ENCODE assay signal across 10 cellular contexts in genomic region chr11:117198613-117199012, GRCh38. TPM values are rescaled to one million over a fixed set of nuclear protein-coding genes. Genes with fewer than 3 reads are reported as not detected.
DNase-seq lines count a peak whose midpoint lies in the region; ATAC-seq and TF ChIP-seq lines count a peak whose summit lies in the region.
"Had no signal": no experiment of that assay in that cellular context is flagged by ENCODE, and none has a peak within 500 bp of the region (broad histone marks: within the 10 kb centered on the region; RNA-seq: fewer than 3 reads in every experiment).

No MANE protein-coding gene starts in this region.

- no peaks in the 10 kb centered on the region for H3K36me3 ChIP-seq in urinary bladder (ENCODE audit: insufficient read depth)

- no peaks in the 10 kb centered on the region for H3K4me1 ChIP-seq in urinary bladder (ENCODE audit: insufficient read depth)

- POLR2A ChIA-PET in activated naive CD8-positive, alpha-beta T cell treated with anti-CD3 and anti-CD28 coated beads, Interleukin-2, amount 10 ng/mL, durations not matched to agents 7 days and 5 days (lab: Charles Lee): interaction anchor here (0.8 kb wide), 1 partner anchor 19 kb away, joined by 4 read pairs; no protein-coding TSS in a partner anchor

- no peaks in the 10 kb centered on the region for H3K9me3 Mint-ChIP-seq in activated naive CD8-positive, alpha-beta T cell treated with anti-CD3 and anti-CD28 coated beads, Interleukin-2, amount 10 ng/mL, durations not matched to agents 7 days and 5 days
- H3K9me3 Mint-ChIP-seq in activated naive CD8-positive, alpha-beta T cell treated with anti-CD3 and anti-CD28 coated beads, Interleukin-2, amount 50 U/mL, for 24 hours: no peaks in the 10 kb centered on the region
- H3K9me3 Mint-ChIP-seq in neural crest cell: no peaks in the 10 kb centered on the region

- WGBS in urinary bladder: 43% methylated on average over 4 of the region's 4 CpGs

- H3K4me1 Mint-ChIP-seq in activated naive CD8-positive, alpha-beta T cell treated with anti-CD3 and anti-CD28 coated beads, Interleukin-2, amount 10 ng/mL, durations not matched to agents 7 days and 5 days: peaks cover 1% of the 10 kb centered on the region
- H3K4me1 Mint-ChIP-seq in activated naive CD8-positive, alpha-beta T cell treated with anti-CD3 and anti-CD28 coated beads, Interleukin-2, amount 50 U/mL, for 24 hours: no peaks in the 10 kb centered on the region
- peaks cover 17% of the 10 kb centered on the region for H3K4me1 Mint-ChIP-seq in neural crest cell

- no peak for DNase-seq in activated naive CD8-positive, alpha-beta T cell treated with anti-CD3 and anti-CD28 coated beads, Interleukin-2, amount 10 ng/mL, durations not matched to agents 7 days and 5 days
- no peak for DNase-seq in activated naive CD8-positive, alpha-beta T cell treated with anti-CD3 and anti-CD28 coated beads, Interleukin-2, amount 50 U/mL, for 24 hours
- DNase-seq in fibroblast of pulmonary artery (ENCODE audit: low read depth) (no peak), neural crest cell (ENCODE audit: low read depth, low spot score) (no peak), GM10266 (ENCODE audit: extremely low spot score) (no peak), omental fat pad (ENCODE audit: low spot score) (no peak)
- DNase-seq: activated CD4-positive, alpha-beta T cell treated with anti-CD3 and anti-CD28 coated beads, Interleukin-2, amount 50 U/mL, for 48 hours; NCI-H2227 treated with DMSO at 0.1 percent for 48 hours had no signal

- H3K27ac ChIP-seq in urinary bladder (ENCODE audit: low read depth): peak overlapping the region; percentile 68

- H3K27me3 Mint-ChIP-seq in activated naive CD8-positive, alpha-beta T cell treated with anti-CD3 and anti-CD28 coated beads, Interleukin-2, amount 10 ng/mL, durations not matched to agents 7 days and 5 days: no peaks in the 10 kb centered on the region
- no peaks in the 10 kb centered on the region for H3K27me3 Mint-ChIP-seq in activated naive CD8-positive, alpha-beta T cell treated with anti-CD3 and anti-CD28 coated beads, Interleukin-2, amount 50 U/mL, for 24 hours
- peaks cover 13% of the 10 kb centered on the region for H3K27me3 Mint-ChIP-seq in neural crest cell (ENCODE audit: low read depth)

- peak overlapping the region; percentile 9 for H3K27ac Mint-ChIP-seq in activated naive CD8-positive, alpha-beta T cell treated with anti-CD3 and anti-CD28 coated beads, Interleukin-2, amount 10 ng/mL, durations not matched to agents 7 days and 5 days
- no peak overlapping the region for H3K27ac Mint-ChIP-seq in activated naive CD8-positive, alpha-beta T cell treated with anti-CD3 and anti-CD28 coated beads, Interleukin-2, amount 50 U/mL, for 24 hours
- peak overlapping the region; percentile 19 for H3K27ac Mint-ChIP-seq in neural crest cell (ENCODE audit: unreplicated experiment)

- H3K4me3 ChIP-seq in fibroblast of pulmonary artery (replicated peaks; ENCODE audit: low read depth, low read length) (peak overlapping the region; percentile 67), urinary bladder (ENCODE audit: low read depth, low read length) (peak overlapping the region; percentile 10)

- no peak for ATAC-seq in activated naive CD8-positive, alpha-beta T cell treated with anti-CD3 and anti-CD28 coated beads, Interleukin-2, amount 10 ng/mL, durations not matched to agents 7 days and 5 days (ENCODE audit: low read depth)
- ATAC-seq in activated naive CD8-positive, alpha-beta T cell treated with anti-CD3 and anti-CD28 coated beads, Interleukin-2, amount 50 U/mL, for 24 hours: no peak
- ATAC-seq in omental fat pad (ENCODE audit: low FRiP score) (no peak), GM19455 (IDR thresholded peaks at IDR 0.05; ENCODE audit: unreplicated experiment) (no peak)

- TF ChIP-seq CTCF in fibroblast of pulmonary artery (IDR thresholded peaks at IDR 0.05; ENCODE audit: low read length, missing control alignments) (no peak), neural crest cell (conservative IDR thresholded peaks at IDR 0.05) (no peak), GM10266 (IDR thresholded peaks at IDR 0.05; ENCODE audit: control insufficient read depth, insufficient read depth, low read depth, missing control alignments) (no peak), omental fat pad (IDR thresholded peaks at IDR 0.05) (no peak)

- H3K36me3 Mint-ChIP-seq in activated naive CD8-positive, alpha-beta T cell treated with anti-CD3 and anti-CD28 coated beads, Interleukin-2, amount 10 ng/mL, durations not matched to agents 7 days and 5 days: peaks cover 4% of the 10 kb centered on the region
- peaks cover 2% of the 10 kb centered on the region for H3K36me3 Mint-ChIP-seq in activated naive CD8-positive, alpha-beta T cell treated with anti-CD3 and anti-CD28 coated beads, Interleukin-2, amount 50 U/mL, for 24 hours (ENCODE audit: low read depth)
- H3K36me3 Mint-ChIP-seq in neural crest cell (ENCODE audit: low read depth): peaks cover under 1% of the 10 kb centered on the region

- no peak overlapping the region for H3K4me3 Mint-ChIP-seq in activated naive CD8-positive, alpha-beta T cell treated with anti-CD3 and anti-CD28 coated beads, Interleukin-2, amount 10 ng/mL, durations not matched to agents 7 days and 5 days
- no peak overlapping the region for H3K4me3 Mint-ChIP-seq in activated naive CD8-positive, alpha-beta T cell treated with anti-CD3 and anti-CD28 coated beads, Interleukin-2, amount 50 U/mL, for 24 hours
- H3K4me3 Mint-ChIP-seq in neural crest cell: peak overlapping the region; percentile 44

RNA-seq across cellular contexts. Expression of gene TAGLN, which starts 0.6 kb away (rescaled TPM):
- 1 to 10 TPM; 6.2 to 6.4 TPM for total RNA-seq in activated naive CD8-positive, alpha-beta T cell treated with anti-CD3 and anti-CD28 coated beads, Interleukin-2, amount 10 ng/mL, durations not matched to agents 7 days and 5 days
- total RNA-seq in neural crest cell (6.4 and 7.7 TPM in 2 replicates), urinary bladder (2,727 TPM), omental fat pad (1,000 to 10,000 TPM in 1 of 4 donors, 100 to 1,000 TPM in 3; 731 to 1,161 (median 827) TPM)
- 17,163 TPM for polyA plus RNA-seq in urinary bladder

RNA-seq across cellular contexts. Expression of gene SIDT2, which starts 20.1 kb away (rescaled TPM):
- total RNA-seq in activated naive CD8-positive, alpha-beta T cell treated with anti-CD3 and anti-CD28 coated beads, Interleukin-2, amount 10 ng/mL, durations not matched to agents 7 days and 5 days: 10 to 100 TPM; 34.9 to 35.0 TPM
- total RNA-seq in neural crest cell: 33.5 and 37.6 TPM in 2 replicates
- total RNA-seq in urinary bladder: 19.6 TPM
- 31.6 TPM for polyA plus RNA-seq in urinary bladder
- 100 to 1,000 TPM in 1 of 4 donors, 10 to 100 TPM in 3; 63.4 to 101 (median 81.1) TPM for total RNA-seq in omental fat pad

RNA-seq across cellular contexts. Expression of gene PCSK7, which starts 33.3 kb away (rescaled TPM):
- total RNA-seq in activated naive CD8-positive, alpha-beta T cell treated with anti-CD3 and anti-CD28 coated beads, Interleukin-2, amount 10 ng/mL, durations not matched to agents 7 days and 5 days: 100 to 1,000 TPM; 191 to 195 TPM
- total RNA-seq in neural crest cell: 49.7 and 53.1 TPM in 2 replicates
- 23.7 TPM for total RNA-seq in urinary bladder
- polyA plus RNA-seq in urinary bladder: 45.6 TPM
- 10 to 100 TPM; 39.8 to 78.1 (median 50.0) TPM for total RNA-seq in omental fat pad

RNA-seq across cellular contexts. Expression of gene RNF214, which starts 33.9 kb away (rescaled TPM):
- 10 to 100 TPM; 22.6 to 26.0 TPM for total RNA-seq in activated naive CD8-positive, alpha-beta T cell treated with anti-CD3 and anti-CD28 coated beads, Interleukin-2, amount 10 ng/mL, durations not matched to agents 7 days and 5 days
- total RNA-seq in neural crest cell (47.2 and 47.5 TPM in 2 replicates), urinary bladder (15.2 TPM), omental fat pad (10 to 100 TPM in 2 of 4 donors, 1 to 10 TPM in 2; 7.7 to 12.1 (median 9.8) TPM)
- polyA plus RNA-seq in urinary bladder: 14.5 TPM

RNA-seq across cellular contexts. Expression of gene PAFAH1B2, which starts 54.5 kb away (rescaled TPM):
- 10 to 100 TPM; 58.5 to 60.4 TPM for total RNA-seq in activated naive CD8-positive, alpha-beta T cell treated with anti-CD3 and anti-CD28 coated beads, Interleukin-2, amount 10 ng/mL, durations not matched to agents 7 days and 5 days
- total RNA-seq in neural crest cell (132 and 134 TPM in 2 replicates), urinary bladder (115 TPM), omental fat pad (100 to 1,000 TPM in 2 of 4 donors, 10 to 100 TPM in 2; 76.0 to 108 (median 98.6) TPM)
- 23.9 TPM for polyA plus RNA-seq in urinary bladder

Comparison
In these comparisons a context has a peak if more than half of its experiments do, and no peak if none do; other contexts are left out.
1. RNA of gene TAGLN, which starts 0.6 kb away (total RNA-seq): 2,727 TPM in urinary bladder (single experiment) and 731 to 1,161 TPM in omental fat pad; 6.4 to 7.7 TPM in neural crest cell and 6.2 to 6.4 TPM in activated naive CD8-positive, alpha-beta T cell treated with anti-CD3 and anti-CD28 coated beads, Interleukin-2, amount 10 ng/mL, durations not matched to agents 7 days and 5 days; every median in the first group is over 10 times any median in the second.